In the genomic region with DNA sequence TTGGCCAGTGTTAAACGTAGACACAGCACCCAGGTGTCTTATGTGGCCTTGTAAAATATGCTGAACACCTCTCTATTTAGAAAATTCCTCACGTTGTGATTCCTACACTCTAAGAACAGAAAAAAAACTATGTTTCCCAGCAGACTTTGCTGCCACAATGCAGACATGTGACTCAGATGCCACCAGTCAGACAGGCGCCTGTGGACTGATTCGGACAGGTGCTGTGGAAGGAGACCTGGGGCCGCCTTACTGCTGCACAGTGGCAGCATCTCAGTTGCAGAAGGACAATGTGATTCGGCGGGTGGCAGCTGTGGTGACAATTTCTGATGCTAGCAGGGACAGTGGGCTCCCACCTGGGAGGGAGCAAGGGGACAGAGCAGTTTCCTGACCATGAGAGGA, we compare ENCODE assay signal across 26 cellular contexts.
"Had no signal": no experiment of that assay in that cellular context is flagged by ENCODE, and none has a peak within 500 bp of the region (broad histone marks: within the 10 kb centered on the region; RNA-seq: fewer than 3 reads in every experiment).

No MANE protein-coding gene starts in this region.

- H3K9ac ChIP-seq: parathyroid adenoma had no signal

- H3K4me3 ChIP-seq: colonic mucosa, esophagus squamous epithelium, heart right ventricle, left lung, right lobe of liver, smooth muscle cell, stomach, testis, tibial artery, uterus had no signal

- H3K27ac ChIP-seq: colonic mucosa, esophagus squamous epithelium, heart right ventricle, left lung, parathyroid adenoma, right lobe of liver, stomach, testis, tibial artery, uterus had no signal

- DNase-seq: colonic mucosa; dermis blood vessel endothelial cell; effector memory CD4-positive, alpha-beta T cell; esophagus squamous epithelium; foreskin melanocyte; glutamatergic neuron; heart right ventricle; hippocampal formation; left cardiac atrium; left lung; mesendoderm; midbrain; naive thymus-derived CD4-positive, alpha-beta T cell; right lobe of liver; stimulated activated CD4-positive, alpha-beta T cell treated with anti-CD3 and anti-CD28 coated beads, Interleukin-12 subunit alpha, Interleukin-12 subunit beta, amount 100 ng/mL, for 4 hours; stimulated activated CD4-positive, alpha-beta T cell treated with anti-CD3 and anti-CD28 coated beads, Interleukin-1b, Interleukin-23, amount 100 ng/mL, for 48 hours; stimulated activated CD4-positive, alpha-beta T cell treated with anti-CD3 and anti-CD28 coated beads, Interleukin-4, amount 100 ng/mL, for 1 hour; stimulated activated naive CD4-positive, alpha-beta T cell treated with Interleukin-2 at 50 U/mL for 16 hours; stomach; testis; tibial artery; uterus had no signal

- H3K9me3 ChIP-seq: colonic mucosa, esophagus squamous epithelium, left lung, right lobe of liver, stomach, testis, tibial artery, uterus had no signal

- FAIRE-seq: endothelial cell of umbilical vein, islet of Langerhans had no signal

- H3K4me2 ChIP-seq: smooth muscle cell had no signal

- H3K27me3 ChIP-seq: colonic mucosa, right lobe of liver, stomach, testis, uterus had no signal

- H2AFZ ChIP-seq: parathyroid adenoma had no signal

- H3K36me3 ChIP-seq: colonic mucosa, esophagus squamous epithelium, heart right ventricle, left lung, right lobe of liver, stomach, tibial artery, uterus had no signal

- H3K4me1 ChIP-seq: colonic mucosa, esophagus squamous epithelium, heart right ventricle, left lung, parathyroid adenoma, right lobe of liver, stomach, testis, tibial artery, uterus had no signal
